24 cellular contexts compared by ENCODE assay signal in the genomic region with DNA sequence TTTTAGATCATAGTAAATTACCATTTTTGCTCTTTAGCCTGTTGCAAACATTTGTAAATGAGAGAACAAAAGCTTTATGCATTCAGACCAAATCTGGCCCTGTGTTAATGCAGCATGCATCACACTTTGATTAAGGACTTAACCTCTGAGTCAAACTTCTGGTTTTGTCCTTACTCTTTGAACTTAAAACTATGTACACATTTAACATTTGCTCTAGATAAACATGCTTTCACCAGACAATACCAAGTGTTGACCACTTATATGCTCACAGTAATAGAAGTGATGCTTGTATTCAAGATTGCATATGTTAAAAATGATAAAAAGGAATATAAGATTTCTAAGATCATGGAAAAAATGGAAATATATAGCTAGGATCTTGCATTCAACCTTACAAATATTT.
A peak's percentile ranks its signal among the peaks of the same experiment; 100 is the strongest.
DNase-seq lines count a peak whose midpoint lies in the region; ATAC-seq, FAIRE-seq and TF ChIP-seq lines count a peak whose summit lies in the region.
"Had no signal": no experiment of that assay in that cellular context is flagged by ENCODE, and none has a peak within 500 bp of the region (broad histone marks: within the 10 kb centered on the region; RNA-seq: fewer than 3 reads in every experiment).

No MANE protein-coding gene starts in this region.

- peaks cover 71% of the 10 kb centered on the region for H3K9me3 ChIP-seq in HepG2 (ENCODE audit: low read length)
- H3K9me3 ChIP-seq in right lobe of liver: no peaks in the 10 kb centered on the region
- H3K9me3 ChIP-seq: BE2C, BLaER1 had no signal

- H3K4me1 ChIP-seq in HepG2 (ENCODE audit: insufficient read depth, low read length) (no peaks in the 10 kb centered on the region), right lobe of liver (no peaks in the 10 kb centered on the region)
- H3K4me1 ChIP-seq: BLaER1 had no signal

- FAIRE-seq in HepG2 (lab: Jason Lieb, UNC): no peak
- FAIRE-seq: A204.1, GM12878, GM12892, GM18507 had no signal

- H3K36me3 ChIP-seq in HepG2 (replicated peaks in 1 of 2; ENCODE audit: control insufficient read depth in 1 of 2, insufficient read depth in 2 of 2, low read length in 2 of 2) (no peaks in the 10 kb centered on the region), right lobe of liver (no peaks in the 10 kb centered on the region)
- H3K36me3 ChIP-seq: BE2C, BLaER1 had no signal

- in situ Hi-C loops in HepG2 (cut with HindIII; ENCODE audit: extremely low pct_ligation_motif_present, low pct_unique_long_range_greater_than_20kb): no loop called here

- no peak overlapping the region for H2AFZ ChIP-seq in HepG2 (ENCODE audit: low read length)

- no peaks in the 10 kb centered on the region for H4K20me1 ChIP-seq in HepG2 (ENCODE audit: insufficient read depth, low read length)
- H4K20me1 ChIP-seq: BLaER1 had no signal

- no TSS peak for BruUV-seq in HepG2 (replicated peaks; lab: Mats Ljungman, UMichigan)

- no peaks in the 10 kb centered on the region for H3K27me3 ChIP-seq in HepG2 (ENCODE audit: control insufficient read depth in 1 of 2, insufficient read depth in 2 of 2, low read length in 2 of 2)
- H3K27me3 ChIP-seq in right lobe of liver: no peaks in the 10 kb centered on the region
- H3K27me3 ChIP-seq: BE2C, BLaER1 had no signal

- POLR2A ChIA-PET in HepG2 (lab: Yijun Ruan, JAX): no interaction called here

- peak; percentile 67 for ATAC-seq in HepG2
- no peak for ATAC-seq in right lobe of liver
- no peak for ATAC-seq in HG03196 (IDR thresholded peaks at IDR 0.05; ENCODE audit: unreplicated experiment)
- ATAC-seq: GM12878 had no signal

- peak; percentile 26 for DNase-seq in HepG2 (ENCODE audit: low spot score)
- no peak for DNase-seq in right lobe of liver
- DNase-seq in DMS53 treated with DMSO at 0.1 percent for 48 hours (lab: John Stamatoyannopoulos, UW; ENCODE audit: unreplicated experiment): peak; percentile 87
- DNase-seq in stimulated activated naive CD4-positive, alpha-beta T cell (lab: John Stamatoyannopoulos, UW): no peak
- DNase-seq: 8988T; ACHN; BE2C; C1 segment of cervical spinal cord; CD4-positive, alpha-beta memory T cell; CD4-positive, CD25-positive, alpha-beta regulatory T cell; CD8-positive, alpha-beta memory T cell; COR-L47; DMS 273 treated with DMSO at 0.1 percent for 48 hours; DMS153; DMS79; DND-41; EL; GDM1 had no signal

- no peak overlapping the region for H3K4me2 ChIP-seq in HepG2 (ENCODE audit: low read depth, low read length)
- H3K4me2 ChIP-seq: BLaER1 had no signal

- no peaks in the 10 kb centered on the region for H3K79me2 ChIP-seq in HepG2 (ENCODE audit: insufficient read depth, low read length)

- TF ChIP-seq POLR2A in HepG2 (IDR thresholded peaks at IDR 0.05; ENCODE audit: insufficient read depth in 1 of 2, low read depth in 2 of 2, low read length in 2 of 2): no peak
- no peak for TF ChIP-seq POLR2A in right lobe of liver (IDR thresholded peaks at IDR 0.05)

- H3K27ac ChIP-seq in HepG2 (ENCODE audit: extremely low read length, insufficient read depth, low read length) (no peak overlapping the region), right lobe of liver (no peak overlapping the region)
- H3K27ac ChIP-seq: BLaER1 had no signal

- no peak overlapping the region for H3K4me3 ChIP-seq in HepG2 (replicated peaks in 1 of 3; ENCODE audit: insufficient read depth in 1 of 3, low read depth in 2 of 3, low read length in 3 of 3)
- no peak overlapping the region for H3K4me3 ChIP-seq in right lobe of liver
- H3K4me3 ChIP-seq: BLaER1, GM12878 had no signal

- CTCF ChIA-PET in HepG2 (lab: Yijun Ruan, JAX; ENCODE audit: low intra/inter-chr PET ratio, low total read pairs): no interaction called here

- TF ChIP-seq CTCF in HepG2 (CRISPR knock-in tag; IDR thresholded peaks at IDR 0.05) (no peak), right lobe of liver (IDR thresholded peaks at IDR 0.05) (no peak)

- TF ChIP-seq EP300 in HepG2 (IDR thresholded peaks at IDR 0.05; ENCODE audit: low read depth in 2 of 2, low read length in 2 of 2) (no peak; a peak in 1 of 4 replicates), HepG2 (CRISPR knock-in tag; IDR thresholded peaks at IDR 0.05; ENCODE audit: borderline replicate concordance) (no peak)

- TF ChIP-seq RAD21 in HepG2 (CRISPR knock-in tag; IDR thresholded peaks at IDR 0.05): no peak

- intact Hi-C loops in HepG2 (cut with micrococcal nuclease; ENCODE audit: unreplicated experiment): no loop called here
- intact Hi-C loops in right lobe of liver (cut with DNase I): no loop called here

- no peak overlapping the region for H3K9ac ChIP-seq in HepG2 (ENCODE audit: insufficient read depth, low read depth, low read length)
- H3K9ac ChIP-seq: BLaER1 had no signal

TF ChIP-seq in HepG2, 621 proteins besides CTCF, POLR2A, EP300 and RAD21:
- TF ChIP-seq ZNF7 (CRISPR knock-in tag; IDR thresholded peaks at IDR 0.05) (peak; percentile 58; the same call in 1 of the 2 replicates), ZNF3 (CRISPR knock-in tag; IDR thresholded peaks at IDR 0.05) (no peak), JARID2 (CRISPR knock-in tag; IDR thresholded peaks at IDR 0.05; ENCODE audit: insufficient replicate concordance) (no peak), SOX13 (IDR thresholded peaks at IDR 0.05) (no peak), SOX13 (CRISPR knock-in tag; conservative IDR thresholded peaks at IDR 0.05 in 1 of 2, IDR thresholded peaks at IDR 0.05 in 1 of 2) (peak in 1 of 2 experiments; percentile 63; a peak in 2 of 4 replicates), HNRNPL (IDR thresholded peaks at IDR 0.05; ENCODE audit: low read depth, low read length) (no peak), ZNF580 (CRISPR knock-in tag; IDR thresholded peaks at IDR 0.05; ENCODE audit: borderline replicate concordance, low read depth) (no peak), SOX5 (CRISPR knock-in tag; IDR thresholded peaks at IDR 0.05; ENCODE audit: borderline replicate concordance) (peak; percentile 26; the same call in 1 of the 2 replicates), CEBPG (CRISPR knock-in tag; IDR thresholded peaks at IDR 0.05) (no peak), ATF4 (CRISPR knock-in tag; IDR thresholded peaks at IDR 0.05) (no peak)
- TF ChIP-seq, protein P1, sequence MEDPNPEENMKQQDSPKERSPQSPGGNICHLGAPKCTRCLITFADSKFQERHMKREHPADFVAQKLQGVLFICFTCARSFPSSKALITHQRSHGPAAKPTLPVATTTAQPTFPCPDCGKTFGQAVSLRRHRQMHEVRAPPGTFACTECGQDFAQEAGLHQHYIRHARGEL (CRISPR knock-in tag; IDR thresholded peaks at IDR 0.05): no peak

Comparison
In these comparisons a context has a peak if more than half of its experiments do, and no peak if none do; other contexts are left out.
1. DNase-seq: peak in HepG2 (single experiment) and DMS53 treated with DMSO at 0.1 percent for 48 hours (single experiment); none in right lobe of liver (0 of 3) and stimulated activated naive CD4-positive, alpha-beta T cell (0 of 6).